In the genomic region with DNA sequence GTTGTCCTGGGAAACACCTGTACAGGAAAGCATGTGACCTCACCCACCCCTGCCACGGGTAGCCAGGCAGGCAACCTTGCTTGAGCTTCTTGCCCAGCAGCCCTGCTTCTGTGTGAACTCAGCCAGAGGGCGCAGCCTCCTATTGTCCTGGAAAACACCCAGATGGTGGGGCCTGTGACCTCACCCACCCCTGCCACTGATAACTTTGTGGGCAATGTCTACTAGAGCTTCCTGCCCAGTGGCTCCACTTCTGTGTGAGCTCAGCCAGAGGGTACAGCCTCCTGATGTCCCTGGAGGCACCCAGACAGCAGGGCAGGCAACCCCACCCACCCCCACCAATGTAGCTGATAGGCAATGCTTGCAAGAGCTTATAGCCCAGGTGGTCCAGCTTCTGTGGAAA, we compare ENCODE assay signal across 28 cellular contexts.
"Had no signal": no experiment of that assay in that cellular context is flagged by ENCODE, and none has a peak within 500 bp of the region (broad histone marks: within the 10 kb centered on the region; RNA-seq: fewer than 3 reads in every experiment).

No MANE protein-coding gene starts in this region.

- H3K9me3 ChIP-seq: body of pancreas, esophagus squamous epithelium, gastroesophageal sphincter had no signal

- H3K27me3 ChIP-seq: body of pancreas, esophagus squamous epithelium, heart right ventricle had no signal

- H3K36me3 Mint-ChIP-seq: activated naive CD4-positive, alpha-beta T cell treated with anti-CD3 and anti-CD28 coated beads, Interleukin-2, amount 50 U/mL, for 72 hours; T-cell had no signal

- H3K27ac Mint-ChIP-seq: activated B cell treated with CpG ODN at 0.5 μM for 24 hours; activated CD8-positive, alpha-beta T cell treated with anti-CD3 and anti-CD28 coated beads for 36 hours; activated naive CD4-positive, alpha-beta T cell treated with anti-CD3 and anti-CD28 coated beads for 36 hours; activated naive CD4-positive, alpha-beta T cell treated with anti-CD3 and anti-CD28 coated beads, Interleukin-2, amount 50 U/mL, for 72 hours; activated T-helper 1 cell treated with anti-CD3 and anti-CD28 coated beads, Interleukin-12 subunit alpha, Interleukin-12 subunit beta, Interleukin-2, Interleukin-4 antibody, amounts not matched to agents 30 ng/mL and 10 ng/mL and 1 ng/mL, durations not matched to agents 14 hours and 24 hours and 36 hours; activated T-helper 2 cell treated with anti-CD3 and anti-CD28 coated beads, Interferon-gamma antibody, Interleukin-2, Interleukin-4, amounts not matched to agents 10 μg/mL and 5 μg/mL and 100 μg/mL, durations not matched to agents 14 hours and 24 hours and 36 hours; T-cell; T-helper 1 cell treated with Interleukin-12 subunit alpha and Interleukin-12 subunit beta and Interleukin-4 antibody, amounts not matched to agents 30 μg/mL and 1 μg/mL, for 36 hours had no signal

- H3K36me3 ChIP-seq: esophagus squamous epithelium, gastroesophageal sphincter, heart right ventricle, WERI-Rb-1 had no signal

- H3K4me1 Mint-ChIP-seq: T-cell had no signal

- H3K4me1 ChIP-seq: body of pancreas, esophagus squamous epithelium, gastroesophageal sphincter, heart right ventricle had no signal

- H3K27ac ChIP-seq: body of pancreas, epithelial cell of prostate, esophagus squamous epithelium, gastroesophageal sphincter, heart right ventricle, WERI-Rb-1 had no signal

- ATAC-seq: activated CD4-positive, CD25-positive, alpha-beta regulatory T cell treated with anti-CD3 and anti-CD28 coated beads, Interleukin-2, amount 50 U/mL, for 24 hours; activated CD8-positive, alpha-beta T cell treated with anti-CD3 and anti-CD28 coated beads for 36 hours; activated naive CD4-positive, alpha-beta T cell treated with anti-CD3 and anti-CD28 coated beads, Interleukin-2, amount 50 U/mL, for 72 hours; body of pancreas; gastroesophageal sphincter; heart right ventricle; T-cell had no signal

- H3K4me3 ChIP-seq: body of pancreas, esophagus squamous epithelium, gastroesophageal sphincter, heart right ventricle had no signal

- H3K9me3 Mint-ChIP-seq: activated B cell treated with CpG ODN at 0.5 μM for 24 hours; activated CD8-positive, alpha-beta T cell treated with anti-CD3 and anti-CD28 coated beads for 36 hours; activated naive CD4-positive, alpha-beta T cell treated with anti-CD3 and anti-CD28 coated beads for 36 hours; activated naive CD4-positive, alpha-beta T cell treated with anti-CD3 and anti-CD28 coated beads, Interleukin-2, amount 50 U/mL, for 72 hours; activated T-helper 1 cell treated with anti-CD3 and anti-CD28 coated beads, Interleukin-12 subunit alpha, Interleukin-12 subunit beta, Interleukin-2, Interleukin-4 antibody, amounts not matched to agents 30 ng/mL and 10 ng/mL and 1 ng/mL, durations not matched to agents 14 hours and 24 hours and 36 hours; activated T-helper 2 cell treated with anti-CD3 and anti-CD28 coated beads, Interferon-gamma antibody, Interleukin-2, Interleukin-4, amounts not matched to agents 10 μg/mL and 5 μg/mL and 100 μg/mL, durations not matched to agents 14 hours and 24 hours and 36 hours; T-cell; T-helper 1 cell treated with Interleukin-12 subunit alpha and Interleukin-12 subunit beta and Interleukin-4 antibody, amounts not matched to agents 30 μg/mL and 1 μg/mL, for 36 hours had no signal

- DNase-seq: activated B cell treated with CpG ODN at 0.5 μM for 24 hours; activated CD4-positive, alpha-beta T cell treated with anti-CD3 and anti-CD28 coated beads for 48 hours; activated CD4-positive, alpha-beta T cell treated with anti-CD3 and anti-CD28 coated beads, Interleukin-2, amount 50 U/mL, for 1 hour; activated CD4-positive, alpha-beta T cell treated with anti-CD3 and anti-CD28 coated beads, Interleukin-2, amount 50 U/mL, for 48 hours; activated CD8-positive, alpha-beta memory T cell treated with anti-CD3 and anti-CD28 coated beads for 24 hours; activated CD8-positive, alpha-beta T cell treated with anti-CD3 and anti-CD28 coated beads for 36 hours; activated effector memory CD4-positive, alpha-beta T cell treated with anti-CD3 and anti-CD28 coated beads, Interleukin-2, amount 50 U/mL, for 16 hours; activated naive CD4-positive, alpha-beta T cell treated with anti-CD3 and anti-CD28 coated beads for 36 hours; activated T-cell treated with anti-CD3 and anti-CD28 coated beads, Interleukin-2, amount 50 U/mL, for 48 hours; amniotic stem cell; body of pancreas; caudate nucleus; cortex of kidney; dermis blood vessel endothelial cell; effector CD8-positive, alpha-beta T cell; esophagus squamous epithelium; foreskin melanocyte; heart right ventricle; T-cell; T1000; WERI-Rb-1 had no signal

- H3K4me3 Mint-ChIP-seq: activated B cell treated with CpG ODN at 0.5 μM for 24 hours; activated CD8-positive, alpha-beta T cell treated with anti-CD3 and anti-CD28 coated beads for 36 hours; activated naive CD4-positive, alpha-beta T cell treated with anti-CD3 and anti-CD28 coated beads for 36 hours; activated T-helper 1 cell treated with anti-CD3 and anti-CD28 coated beads, Interleukin-12 subunit alpha, Interleukin-12 subunit beta, Interleukin-2, Interleukin-4 antibody, amounts not matched to agents 30 ng/mL and 10 ng/mL and 1 ng/mL, durations not matched to agents 14 hours and 24 hours and 36 hours; T-cell; T-helper 1 cell treated with Interleukin-12 subunit alpha and Interleukin-12 subunit beta and Interleukin-4 antibody, amounts not matched to agents 30 μg/mL and 1 μg/mL, for 36 hours had no signal
